8 cellular contexts compared by ENCODE assay signal in the genomic region with DNA sequence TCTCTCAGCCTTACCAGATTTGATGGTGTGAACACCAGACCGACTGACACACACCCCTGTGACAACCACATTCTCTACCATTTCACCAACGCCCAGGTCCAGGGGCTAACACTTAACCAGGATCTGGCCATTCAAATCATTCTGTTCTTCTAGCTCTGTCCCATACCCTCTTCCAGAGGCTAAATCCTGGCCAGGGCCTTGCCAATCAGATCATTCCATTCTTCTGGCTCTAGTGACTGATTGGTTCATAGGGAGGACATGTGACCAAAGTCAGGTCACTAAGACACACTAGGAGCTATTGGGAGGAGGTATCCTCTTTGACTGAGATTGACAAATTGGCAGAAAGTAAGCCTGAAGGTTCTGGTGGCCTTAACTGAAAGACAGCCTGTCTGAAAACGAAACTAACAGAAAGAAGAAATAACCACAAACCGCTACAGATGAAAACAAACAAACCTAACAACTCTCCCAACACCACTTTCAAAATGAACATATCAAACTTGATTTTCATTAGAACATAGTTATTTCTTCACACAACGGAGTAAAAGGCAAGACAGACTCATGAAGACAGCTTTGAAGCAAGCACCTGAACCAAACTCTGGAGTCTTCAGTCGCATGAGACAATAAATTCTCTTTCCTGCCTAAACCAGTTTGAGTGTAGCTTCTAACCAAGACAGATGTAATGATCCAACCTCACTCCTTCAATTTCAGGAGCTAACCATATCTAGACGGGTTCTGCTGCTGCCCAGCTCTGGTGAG.
A peak's percentile ranks its signal among the peaks of the same experiment; 100 is the strongest.
DNase-seq lines count a peak whose midpoint lies in the region; ATAC-seq and TF ChIP-seq lines count a peak whose summit lies in the region.

No MANE protein-coding gene starts in this region.

- H3K27me3 Mint-ChIP-seq in activated naive CD8-positive, alpha-beta T cell = no peaks in the 10 kb centered on the region
- peaks cover 5% of the 10 kb centered on the region for H3K27me3 Mint-ChIP-seq in neural progenitor cell (ENCODE audit: insufficient read depth, low read depth)

- H4K20me1 ChIP-seq in neural progenitor cell (ENCODE audit: low read depth) = no peaks in the 10 kb centered on the region

- DNase-seq in GM13976 (ENCODE audit: low spot score) (peak; percentile 75), upper lobe of right lung (no peak), neural progenitor cell (ENCODE audit: low spot score) (no peak), NCI-H1694 treated with DMSO at 0.1 percent for 48 hours (lab: John Stamatoyannopoulos, UW) (no peak), NCI-H510A treated with DMSO at 0.1 percent for 48 hours (lab: John Stamatoyannopoulos, UW) (no peak)

- peaks cover under 1% of the 10 kb centered on the region for H3K36me3 ChIP-seq in upper lobe of right lung
- H3K36me3 ChIP-seq in neural progenitor cell = no peaks in the 10 kb centered on the region

- no peak overlapping the region for H3K4me2 ChIP-seq in neural progenitor cell

- H3K27ac ChIP-seq in upper lobe of right lung (peak overlapping the region; percentile 53), neural progenitor cell (no peak overlapping the region)

- H3K27me3 ChIP-seq in upper lobe of right lung = no peaks in the 10 kb centered on the region
- no peaks in the 10 kb centered on the region for H3K27me3 ChIP-seq in neural progenitor cell

- H3K4me3 Mint-ChIP-seq in activated naive CD8-positive, alpha-beta T cell = peak overlapping the region; percentile 76
- no peak overlapping the region for H3K4me3 Mint-ChIP-seq in neural progenitor cell

- no peak overlapping the region for H3K9ac ChIP-seq in neural progenitor cell

- no peaks in the 10 kb centered on the region for H3K79me2 ChIP-seq in neural progenitor cell (ENCODE audit: low read depth)

- intact Hi-C loops in upper lobe of right lung (cut with DNase I) = no loop called here

- in situ Hi-C loops in GM13976 (cut with MboI; ENCODE audit: low sequenced_read_pairs, unreplicated experiment) = no loop called here

- no peaks in the 10 kb centered on the region for H3K9me3 ChIP-seq in upper lobe of right lung
- H3K9me3 ChIP-seq in neural progenitor cell (ENCODE audit: low read depth) = no peaks in the 10 kb centered on the region

- ATAC-seq in GM21360 (IDR thresholded peaks at IDR 0.05; ENCODE audit: unreplicated experiment) = peak; percentile 99
- peak; percentile 97 for ATAC-seq in HG03469 (IDR thresholded peaks at IDR 0.05; ENCODE audit: unreplicated experiment)
- ATAC-seq in upper lobe of right lung = peak; percentile 74

- H3K36me3 Mint-ChIP-seq in activated naive CD8-positive, alpha-beta T cell = peaks cover 6% of the 10 kb centered on the region
- no peaks in the 10 kb centered on the region for H3K36me3 Mint-ChIP-seq in neural progenitor cell

- TF ChIP-seq CTCF in GM13976 (IDR thresholded peaks at IDR 0.05; ENCODE audit: borderline replicate concordance, control extremely low read depth, extremely low read depth, insufficient read depth, missing control alignments) (no peak), upper lobe of right lung (IDR thresholded peaks at IDR 0.05) (no peak), neural progenitor cell (IDR thresholded peaks at IDR 0.05) (no peak)

- peaks cover 18% of the 10 kb centered on the region for H3F3A ChIP-seq in neural progenitor cell (ENCODE audit: low read depth)

- peaks cover 47% of the 10 kb centered on the region for H3K4me1 Mint-ChIP-seq in activated naive CD8-positive, alpha-beta T cell (ENCODE audit: low read depth)
- H3K4me1 Mint-ChIP-seq in neural progenitor cell = peaks cover 22% of the 10 kb centered on the region

- H3K4me1 ChIP-seq in upper lobe of right lung (no peaks in the 10 kb centered on the region), neural progenitor cell (peaks cover 9% of the 10 kb centered on the region)

- H3K27ac Mint-ChIP-seq in activated naive CD8-positive, alpha-beta T cell = peak overlapping the region; percentile 89
- no peak overlapping the region for H3K27ac Mint-ChIP-seq in neural progenitor cell

- H3K4me3 ChIP-seq in upper lobe of right lung = no peak overlapping the region
- H3K4me3 ChIP-seq in neural progenitor cell = no peak overlapping the region

- H2AFZ ChIP-seq in neural progenitor cell (replicated peaks) = no peak overlapping the region

- H3K9me3 Mint-ChIP-seq in activated naive CD8-positive, alpha-beta T cell (ENCODE audit: low read depth) = no peaks in the 10 kb centered on the region
- H3K9me3 Mint-ChIP-seq in neural progenitor cell = no peaks in the 10 kb centered on the region
